ENCODE assay signal across 1 cellular context in genomic region chr12:109925185-109925835, GRCh38.
A peak's percentile ranks its signal among the peaks of the same experiment; 100 is the strongest.
TF ChIP-seq lines count a peak whose summit lies in the region.

No MANE protein-coding gene starts in this region.

TF ChIP-seq in K562, 482 proteins besides CTCF, POLR2A, EP300 and RAD21:
- peak; percentile 36; the same call in 1 of the 2 replicates for TF ChIP-seq POLR2G (IDR thresholded peaks at IDR 0.05; ENCODE audit: low read depth, low read length)
- TF ChIP-seq, protein P1, sequence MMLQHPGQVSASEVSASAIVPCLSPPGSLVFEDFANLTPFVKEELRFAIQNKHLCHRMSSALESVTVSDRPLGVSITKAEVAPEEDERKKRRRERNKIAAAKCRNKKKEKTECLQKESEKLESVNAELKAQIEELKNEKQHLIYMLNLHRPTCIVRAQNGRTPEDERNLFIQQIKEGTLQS (IDR thresholded peaks at IDR 0.05) = no peak
- TF ChIP-seq, protein P1 (CRISPR knock-in tag; conservative IDR thresholded peaks at IDR 0.05) = no peak
